Comparison of ENCODE assay signal across 8 cellular contexts in the genomic region with DNA sequence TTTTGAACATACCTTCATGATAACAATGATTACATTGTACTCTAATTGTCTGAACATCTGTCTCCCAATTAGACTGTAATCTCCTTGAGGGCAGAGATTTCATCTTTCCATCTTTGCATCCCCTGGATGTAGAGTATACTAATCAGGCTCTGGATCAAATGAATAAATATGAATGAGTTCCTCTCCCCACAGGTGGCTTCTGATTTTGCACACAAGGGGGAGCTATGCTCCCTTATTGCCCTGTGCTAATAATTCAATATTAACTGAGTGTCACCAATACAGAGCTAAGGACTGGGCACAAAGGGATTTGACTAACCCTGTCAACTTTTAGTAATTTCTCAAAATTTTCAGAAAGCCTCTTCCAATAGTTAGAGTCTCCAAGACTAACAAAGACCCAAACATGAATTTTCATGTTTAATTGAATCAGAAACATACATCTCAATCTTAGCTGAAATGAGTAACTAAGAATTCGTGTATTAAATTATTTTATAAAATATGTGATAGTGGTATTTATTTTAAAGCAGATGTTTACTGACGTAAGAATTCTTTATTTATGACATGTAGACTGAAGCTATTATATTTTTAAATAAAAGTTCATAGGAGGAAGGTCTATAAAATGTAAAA. TPM values are rescaled to one million over a fixed set of nuclear protein-coding genes. Genes with fewer than 3 reads are reported as not detected.
DNase-seq lines count a peak whose midpoint lies in the region; ATAC-seq and TF ChIP-seq lines count a peak whose summit lies in the region.

No MANE protein-coding gene starts in this region.

- intact Hi-C loops in heart right ventricle (cut with DNase I) = no loop called here
- intact Hi-C loops in left cardiac atrium (cut with DNase I) = no loop called here

- H3K36me3 ChIP-seq in heart right ventricle = no peaks in the 10 kb centered on the region
- H3K36me3 ChIP-seq in lung (ENCODE audit: control insufficient read depth in 2 of 2, insufficient read depth in 2 of 2, low read length in 2 of 2) = no peaks in the 10 kb centered on the region

- H3K27ac ChIP-seq in heart right ventricle (no peak overlapping the region), lung (ENCODE audit: low read depth in 1 of 2, low read length in 1 of 2) (no peak overlapping the region)

- WGBS in heart right ventricle, 2 donors = 55 to 58% methylated on average over 2 of the region's 2 CpGs
- WGBS in lung, 2 donors = 68 to 71% methylated on average over 2 of the region's 2 CpGs

- TF ChIP-seq CTCF in heart right ventricle (IDR thresholded peaks at IDR 0.05) (peak; percentile 15 to 72 (median 59)), lung (IDR thresholded peaks at IDR 0.05; ENCODE audit: control extremely low read depth, extremely low read depth) (peak; percentile 11)

- H3K4me1 ChIP-seq in heart right ventricle = peaks cover 0 to 15% (median 11%) of the 10 kb centered on the region in 9 donors
- H3K4me1 ChIP-seq in lung (ENCODE audit: control insufficient read depth in 2 of 2, insufficient read depth in 2 of 2, low read length in 2 of 2) = peaks cover 0 to 10% of the 10 kb centered on the region in 2 donors

- H3K9me3 ChIP-seq in heart right ventricle (no peaks in the 10 kb centered on the region), lung (ENCODE audit: control insufficient read depth in 2 of 2, insufficient read depth in 1 of 2, low read length in 1 of 2) (no peaks in the 10 kb centered on the region)

- peaks cover 5 to 89% (median 73%) of the 10 kb centered on the region in 7 donors for H3K27me3 ChIP-seq in heart right ventricle
- H3K27me3 ChIP-seq in lung (ENCODE audit: control insufficient read depth, insufficient read depth) = no peaks in the 10 kb centered on the region

- ATAC-seq in heart right ventricle (no peak), left cardiac atrium (no peak), lung (ENCODE audit: insufficient read depth, low FRiP score) (no peak), HG03342 (IDR thresholded peaks at IDR 0.05; ENCODE audit: unreplicated experiment) (no peak)

- DNase-seq in heart right ventricle = no peak
- no peak for DNase-seq in left cardiac atrium
- peak; percentile 73 for DNase-seq in NCI-H1694 (lab: John Stamatoyannopoulos, UW)
- peak; percentile 18 for DNase-seq in amniotic epithelial cell (ENCODE audit: low read depth)
- DNase-seq in lung (ENCODE audit: low spot score) = no peak
- no peak for DNase-seq in occipital lobe (lab: John Stamatoyannopoulos, UW)
- DNase-seq in 8988T = no peak

- H3K4me3 ChIP-seq in heart right ventricle = no peak overlapping the region
- no peak overlapping the region for H3K4me3 ChIP-seq in lung

RNA-seq across cellular contexts. Expression of gene DUOXA1, which starts 3.0 kb away (rescaled TPM):
- total RNA-seq in heart right ventricle (1 to 10 TPM in 1 of 10 donors, under 1 TPM in 8, not detected in 1; 0.11 to 1.3 (median 0.47) TPM), left cardiac atrium (1 to 10 TPM; 1.1 to 2.1 TPM), lung (100 to 1,000 TPM in 1 of 2 donors, 10 to 100 TPM in 1; 42.6 to 203 TPM), occipital lobe (0.31 TPM)
- polyA plus RNA-seq in heart right ventricle (1 to 10 TPM in 1 of 2 donors, under 1 TPM in 1; 0.16 to 1.3 TPM), lung (100 to 1,000 TPM in 1 of 2 donors, 10 to 100 TPM in 1; 86.8 to 129 TPM)

RNA-seq across cellular contexts. Expression of gene DUOX1, which starts 3.1 kb away (rescaled TPM):
- total RNA-seq in heart right ventricle (under 1 TPM in 9 of 10 donors, not detected in 1; 0.17 to 0.99 (median 0.61) TPM), left cardiac atrium (1 to 10 TPM; 1.9 to 2.6 TPM), lung (100 to 1,000 TPM in 1 of 2 donors, 10 to 100 TPM in 1; 61.7 to 363 TPM), occipital lobe (not detected)
- polyA plus RNA-seq in heart right ventricle (under 1 TPM; 0.14 to 0.80 TPM), lung (100 to 1,000 TPM in 1 of 2 donors, 10 to 100 TPM in 1; 70.5 to 160 TPM)

RNA-seq across cellular contexts. Expression of gene DUOXA2, which starts 12.5 kb away (rescaled TPM):
- total RNA-seq in heart right ventricle = not detected
- polyA plus RNA-seq in heart right ventricle = not detected
- total RNA-seq in left cardiac atrium = not detected
- under 1 TPM in 1 of 2 donors, not detected in 1; 0.48 TPM for total RNA-seq in lung
- polyA plus RNA-seq in lung = under 1 TPM; 0.98 TPM
- not detected for total RNA-seq in occipital lobe

RNA-seq across cellular contexts. Expression of gene DUOX2, which starts 12.7 kb away (rescaled TPM):
- total RNA-seq in heart right ventricle (under 1 TPM in 9 of 10 donors, not detected in 1; 0.05 to 0.49 (median 0.15) TPM), left cardiac atrium (under 1 TPM; 0.12 to 0.39 TPM), lung (1 to 10 TPM; 2.0 to 3.8 TPM), occipital lobe (not detected)
- polyA plus RNA-seq in heart right ventricle (under 1 TPM; 0.03 to 0.73 TPM), lung (1 to 10 TPM; 1.0 to 2.1 TPM)

Comparison
In these comparisons a context has a peak if more than half of its experiments do, and no peak if none do; other contexts are left out.
1. DNase-seq: peak in NCI-H1694 (single experiment) and amniotic epithelial cell (single experiment); none in heart right ventricle (0 of 2), left cardiac atrium (single experiment), lung (single experiment), occipital lobe (single experiment) and 8988T (single experiment).
2. RNA of gene DUOXA1, which starts 3.0 kb away (total RNA-seq): 42.6 to 203 TPM in lung; 1.1 to 2.1 TPM in left cardiac atrium, 0.11 to 1.3 TPM in heart right ventricle and 0.31 TPM in occipital lobe (single experiment); every median in the first group is over 10 times any median in the second.
3. RNA of gene DUOX1, which starts 3.1 kb away (total RNA-seq): 61.7 to 363 TPM in lung; 1.9 to 2.6 TPM in left cardiac atrium, 0.17 to 0.99 TPM in heart right ventricle and not detected in occipital lobe (single experiment); every median in the first group is over 10 times any median in the second.